In the genomic region with DNA sequence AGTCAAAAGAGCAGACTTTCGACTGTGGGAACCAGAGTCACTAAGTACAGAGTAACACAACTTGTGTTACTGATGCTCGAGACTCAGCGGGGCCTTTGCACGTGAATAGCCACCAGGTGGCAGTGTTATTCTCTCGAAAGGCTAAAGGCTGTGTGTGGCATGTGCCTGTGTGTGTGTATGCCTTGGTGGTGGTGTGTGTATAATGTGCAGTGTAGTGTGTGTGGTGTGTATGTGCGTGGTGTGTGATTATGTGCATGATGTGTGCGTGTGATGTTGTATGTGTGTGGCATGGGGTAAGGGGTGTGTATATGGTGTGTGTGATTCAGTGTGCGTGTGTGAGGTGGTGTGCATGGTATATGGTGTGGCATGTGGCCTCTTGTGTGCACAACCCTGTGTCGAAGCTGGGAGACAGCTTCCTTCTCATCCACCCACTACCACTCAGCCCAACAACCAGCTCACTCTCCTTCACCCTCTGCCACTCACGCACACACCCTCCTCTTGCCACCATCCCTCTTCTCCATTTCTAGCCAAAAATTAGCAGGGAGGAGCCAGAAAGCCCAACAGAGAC, we compare ENCODE assay signal across 8 cellular contexts.
DNase-seq lines count a peak whose midpoint lies in the region; TF ChIP-seq lines count a peak whose summit lies in the region.

No MANE protein-coding gene starts in this region.

- H3K27me3 ChIP-seq in thyroid gland, result no peaks in the 10 kb centered on the region

- no peak overlapping the region for H3K4me3 Mint-ChIP-seq in activated T-helper 1 cell treated with anti-CD3 and anti-CD28 coated beads, Interleukin-12 subunit alpha, Interleukin-12 subunit beta, Interleukin-2, Interleukin-4 antibody, amounts not matched to agents 30 ng/mL and 10 ng/mL and 1 ng/mL, durations not matched to agents 14 hours and 24 hours and 36 hours

- peaks cover 5% of the 10 kb centered on the region for H3K27me3 Mint-ChIP-seq in activated T-helper 1 cell treated with anti-CD3 and anti-CD28 coated beads, Interleukin-12 subunit alpha, Interleukin-12 subunit beta, Interleukin-2, Interleukin-4 antibody, amounts not matched to agents 30 ng/mL and 10 ng/mL and 1 ng/mL, durations not matched to agents 14 hours and 24 hours and 36 hours (ENCODE audit: insufficient read depth)

- H3K4me3 ChIP-seq in fibroblast of villous mesenchyme (ENCODE audit: low read depth, low read length) (no peak overlapping the region), thyroid gland (replicated peaks in 1 of 3) (no peak overlapping the region)

- no peaks in the 10 kb centered on the region for H3K36me3 ChIP-seq in thyroid gland

- H3K4me1 ChIP-seq in thyroid gland, result peaks cover 0 to 13% of the 10 kb centered on the region in 2 donors

- H3K4me1 Mint-ChIP-seq in activated T-helper 1 cell treated with anti-CD3 and anti-CD28 coated beads, Interleukin-12 subunit alpha, Interleukin-12 subunit beta, Interleukin-2, Interleukin-4 antibody, amounts not matched to agents 30 ng/mL and 10 ng/mL and 1 ng/mL, durations not matched to agents 14 hours and 24 hours and 36 hours (ENCODE audit: low read depth), result no peaks in the 10 kb centered on the region

- no peaks in the 10 kb centered on the region for H3K36me3 Mint-ChIP-seq in activated T-helper 1 cell treated with anti-CD3 and anti-CD28 coated beads, Interleukin-12 subunit alpha, Interleukin-12 subunit beta, Interleukin-2, Interleukin-4 antibody, amounts not matched to agents 30 ng/mL and 10 ng/mL and 1 ng/mL, durations not matched to agents 14 hours and 24 hours and 36 hours (ENCODE audit: low read depth)

- H3K27ac Mint-ChIP-seq in activated T-helper 1 cell treated with anti-CD3 and anti-CD28 coated beads, Interleukin-12 subunit alpha, Interleukin-12 subunit beta, Interleukin-2, Interleukin-4 antibody, amounts not matched to agents 30 ng/mL and 10 ng/mL and 1 ng/mL, durations not matched to agents 14 hours and 24 hours and 36 hours, result no peak overlapping the region

- no peaks in the 10 kb centered on the region for H3K9me3 ChIP-seq in thyroid gland

- TF ChIP-seq POLR2A in thyroid gland (IDR thresholded peaks at IDR 0.05), result no peak

- WGBS in thyroid gland, 2 donors, result 20 to 22% methylated on average over 10 of the region's 10 CpGs

- DNase-seq in CD1c-positive myeloid dendritic cell (ENCODE audit: extremely low spot score), result peak; percentile 79
- peak; percentile 72 for DNase-seq in GM20000 (ENCODE audit: low spot score)
- peak; percentile 81 for DNase-seq in LoVo (ENCODE audit: low spot score)
- peak; percentile 85 for DNase-seq in RPMI8226
- DNase-seq in activated T-helper 1 cell treated with anti-CD3 and anti-CD28 coated beads, Interleukin-12 subunit alpha, Interleukin-12 subunit beta, Interleukin-2, Interleukin-4 antibody, amounts not matched to agents 30 ng/mL and 10 ng/mL and 1 ng/mL, durations not matched to agents 14 hours and 24 hours and 36 hours (ENCODE audit: low spot score), result peak; percentile 40
- peak; percentile 88 for DNase-seq in fibroblast of villous mesenchyme (ENCODE audit: low read depth)
- DNase-seq in nucleus accumbens (lab: John Stamatoyannopoulos, UW), result peak; percentile 3 to 91 (median 66)
- DNase-seq in thyroid gland, result peak; percentile 76 to 82

- no peak overlapping the region for H3K27ac ChIP-seq in thyroid gland

- TF ChIP-seq CTCF in GM20000 (IDR thresholded peaks at IDR 0.05; ENCODE audit: extremely low read depth, missing control alignments) (peak; percentile 85), fibroblast of villous mesenchyme (IDR thresholded peaks at IDR 0.05; ENCODE audit: insufficient read depth, low read depth, low read length) (peak; percentile 88), thyroid gland (IDR thresholded peaks at IDR 0.05) (peak; percentile 52 to 99 (median 88))

- no peaks in the 10 kb centered on the region for H3K9me3 Mint-ChIP-seq in activated T-helper 1 cell treated with anti-CD3 and anti-CD28 coated beads, Interleukin-12 subunit alpha, Interleukin-12 subunit beta, Interleukin-2, Interleukin-4 antibody, amounts not matched to agents 30 ng/mL and 10 ng/mL and 1 ng/mL, durations not matched to agents 14 hours and 24 hours and 36 hours

- intact Hi-C loops in activated T-helper 1 cell treated with anti-CD3 and anti-CD28 coated beads, Interleukin-12 subunit alpha, Interleukin-12 subunit beta, Interleukin-2, Interleukin-4 antibody, amounts not matched to agents 30 ng/mL and 10 ng/mL and 1 ng/mL, durations not matched to agents 14 hours and 24 hours and 36 hours (cut with micrococcal nuclease), result loop anchor here (1.0 kb wide), 2 partner anchors 276 to 289 kb away; no protein-coding TSS in a partner anchor
- intact Hi-C loops in thyroid gland (cut with DNase I), result loop anchor here (2.0 to 10.0 kb wide), 3 partner anchors 213 to 291 kb away; no protein-coding TSS in a partner anchor
